In the genomic region with DNA sequence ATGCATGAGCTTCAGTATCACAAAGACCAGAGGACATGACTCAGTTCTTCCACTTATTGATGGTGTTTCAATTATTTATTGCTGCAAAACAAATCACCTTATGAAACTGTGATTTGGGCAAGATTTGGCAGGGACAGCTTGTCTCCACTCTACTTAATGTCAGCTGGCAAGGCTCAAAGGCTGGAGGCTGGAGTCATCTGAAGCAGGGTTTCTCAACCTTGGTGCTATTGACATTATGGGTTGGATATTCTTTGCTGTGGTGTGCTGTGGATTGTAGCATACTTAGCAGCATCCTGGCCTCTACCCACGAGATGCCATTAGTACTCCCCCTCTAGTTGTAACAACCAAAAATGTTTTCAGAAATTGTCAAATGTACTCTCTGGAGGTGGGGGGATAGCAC, we compare ENCODE assay signal across 20 cellular contexts.
DNase-seq lines count a peak whose midpoint lies in the region; ATAC-seq lines count a peak whose summit lies in the region.
"Had no signal": no experiment of that assay in that cellular context is flagged by ENCODE, and none has a peak within 500 bp of the region (broad histone marks: within the 10 kb centered on the region; RNA-seq: fewer than 3 reads in every experiment).

No MANE protein-coding gene starts in this region.

- H3K9ac ChIP-seq in subcutaneous abdominal adipose tissue (ENCODE audit: low read length in 5 of 5) = no peak overlapping the region

- no peaks in the 10 kb centered on the region for H3K27me3 ChIP-seq in subcutaneous abdominal adipose tissue (ENCODE audit: control insufficient read depth in 5 of 5, insufficient read depth in 4 of 5, low read length in 5 of 5)

- peak overlapping the region; percentile 83 for H3K27ac ChIP-seq in subcutaneous abdominal adipose tissue (ENCODE audit: low read depth, low read length)
- H3K27ac ChIP-seq: A549 had no signal

- peak; percentile 9 for DNase-seq in fibroblast of gingiva (ENCODE audit: low read depth)
- DNase-seq in DMS53 (lab: John Stamatoyannopoulos, UW) = no peak
- DNase-seq: 8988T; ACHN; AML-193; C1 segment of cervical spinal cord; Calu3; CD4-positive, alpha-beta memory T cell; COR-L47; DND-41; GOT3; HFFc6 had no signal

- ATAC-seq in GM18511 (IDR thresholded peaks at IDR 0.05; ENCODE audit: unreplicated experiment) (peak; percentile 24), HG02938 (IDR thresholded peaks at IDR 0.05; ENCODE audit: unreplicated experiment) (peak; percentile 14), HG03039 (IDR thresholded peaks at IDR 0.05; ENCODE audit: unreplicated experiment) (no peak), HG03460 (IDR thresholded peaks at IDR 0.05; ENCODE audit: unreplicated experiment) (no peak), HG02970 (IDR thresholded peaks at IDR 0.05; ENCODE audit: low FRiP score, unreplicated experiment) (no peak)
- ATAC-seq: A549 had no signal

- H3K4me3 ChIP-seq in subcutaneous abdominal adipose tissue (ENCODE audit: low read depth in 1 of 5, low read length in 5 of 5) = no peak overlapping the region
- H3K4me3 ChIP-seq: A549, HAP-1 had no signal

- peaks cover 0 to 3% (median 0%) of the 10 kb centered on the region in 5 donors for H3K9me3 ChIP-seq in subcutaneous abdominal adipose tissue (ENCODE audit: control insufficient read depth in 5 of 5, low read length in 5 of 5)
- H3K9me3 ChIP-seq: A549, HAP-1 had no signal

- H3K4me1 ChIP-seq in subcutaneous abdominal adipose tissue (ENCODE audit: control insufficient read depth in 5 of 5, insufficient read depth in 5 of 5, low read length in 5 of 5) = peaks cover 0 to 50% (median 26%) of the 10 kb centered on the region in 5 donors
- H3K4me1 ChIP-seq: A549, HAP-1 had no signal

- no peaks in the 10 kb centered on the region for H3K36me3 ChIP-seq in subcutaneous abdominal adipose tissue (ENCODE audit: control insufficient read depth in 5 of 5, insufficient read depth in 5 of 5, low read length in 5 of 5)
- H3K36me3 ChIP-seq: HAP-1 had no signal

Comparison
In these comparisons a context has a peak if more than half of its experiments do, and no peak if none do; other contexts are left out.
1. ATAC-seq: peak in GM18511 (single experiment) and HG02938 (single experiment); none in HG03039 (single experiment), HG03460 (single experiment) and HG02970 (single experiment).